ENCODE assay signal across 21 cellular contexts in the genomic region with DNA sequence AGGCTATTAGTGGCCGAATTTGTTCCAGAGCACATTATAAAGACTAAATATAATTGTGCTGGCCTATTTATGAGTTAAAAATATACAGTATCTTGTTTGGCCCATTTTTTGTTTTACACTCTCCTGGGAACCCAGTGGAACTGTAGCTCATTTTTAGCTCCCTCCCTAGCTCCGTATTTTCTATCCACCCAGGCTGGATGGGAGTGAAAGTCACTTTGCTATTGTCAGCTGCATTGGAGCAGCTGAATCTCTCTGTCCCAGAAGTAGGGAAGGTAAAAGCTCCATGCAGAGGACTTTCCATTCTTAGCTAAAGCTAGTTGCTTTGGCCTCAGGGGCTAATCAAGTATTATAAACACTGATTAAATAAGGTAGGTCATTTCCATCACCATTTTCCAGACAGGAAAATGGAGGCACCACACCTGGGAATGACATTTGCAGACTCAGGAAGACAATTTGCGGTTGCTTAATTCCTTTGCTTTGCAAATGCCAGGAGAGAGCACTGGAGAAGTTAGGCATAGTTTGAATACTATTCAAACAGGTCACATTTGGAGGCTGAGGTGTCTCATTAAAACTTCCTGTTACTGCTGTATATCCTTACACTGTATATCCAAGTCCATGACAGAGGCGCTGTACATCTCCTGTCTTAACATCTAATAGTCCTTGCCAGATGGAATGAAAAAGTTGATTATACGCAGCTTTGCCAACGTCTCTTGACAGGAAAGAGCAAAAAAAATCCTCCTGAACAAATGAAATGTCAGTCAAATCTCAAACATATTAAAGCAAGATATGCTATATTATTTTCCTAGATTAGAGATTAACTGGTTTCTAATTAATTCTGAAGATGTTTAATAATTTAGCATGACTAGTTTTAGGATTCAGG.
DNase-seq lines count a peak whose midpoint lies in the region; ATAC-seq and TF ChIP-seq lines count a peak whose summit lies in the region.
"Had no signal": no experiment of that assay in that cellular context is flagged by ENCODE, and none has a peak within 500 bp of the region (broad histone marks: within the 10 kb centered on the region; RNA-seq: fewer than 3 reads in every experiment).

No MANE protein-coding gene starts in this region.

- TF ChIP-seq CTCF in osteocyte (IDR thresholded peaks at IDR 0.05), result no peak

- ATAC-seq in esophagus mucosa, result no peak
- no peak for ATAC-seq in T-helper 17 cell
- ATAC-seq: A549 had no signal

- H3K36me3 Mint-ChIP-seq in T-helper 17 cell (ENCODE audit: low read depth), result no peaks in the 10 kb centered on the region
- H3K36me3 Mint-ChIP-seq in osteocyte (ENCODE audit: unreplicated experiment), result no peaks in the 10 kb centered on the region
- H3K36me3 Mint-ChIP-seq: CD4-positive, alpha-beta memory T cell had no signal

- no peak overlapping the region for H3K4ac ChIP-seq in mesendoderm (ENCODE audit: low read depth, low read length)

- H2BK120ac ChIP-seq in mesendoderm (ENCODE audit: low read depth, low read length), result peak overlapping the region; percentile 28

- no peak overlapping the region for H3K4me2 ChIP-seq in mesendoderm (ENCODE audit: low read length)
- H3K4me2 ChIP-seq: A549, BLaER1, SK-N-SH had no signal

- H3K23ac ChIP-seq in mesendoderm (ENCODE audit: low read length), result no peak overlapping the region

- no peak overlapping the region for H3K9ac ChIP-seq in mesendoderm (ENCODE audit: low read length)
- H3K9ac ChIP-seq: BLaER1, SK-N-SH had no signal

- H3K79me2 ChIP-seq in mesendoderm (ENCODE audit: control insufficient read depth, insufficient read depth, low read length), result no peaks in the 10 kb centered on the region

- H3K18ac ChIP-seq in mesendoderm (ENCODE audit: low read length), result peak overlapping the region; percentile 80

- H2BK15ac ChIP-seq in mesendoderm (replicated peaks; ENCODE audit: low read depth), result no peak overlapping the region

- peaks cover 3% of the 10 kb centered on the region for H3K9me3 Mint-ChIP-seq in osteocyte (ENCODE audit: unreplicated experiment)

- H3K4me1 Mint-ChIP-seq in T-helper 17 cell (no peaks in the 10 kb centered on the region), osteocyte (ENCODE audit: unreplicated experiment) (no peaks in the 10 kb centered on the region)
- H3K4me1 Mint-ChIP-seq: CD4-positive, alpha-beta memory T cell had no signal

- no peak overlapping the region for H3K56ac ChIP-seq in mesendoderm (ENCODE audit: low read length)

- H3K27me3 Mint-ChIP-seq in T-helper 17 cell (no peaks in the 10 kb centered on the region), osteocyte (ENCODE audit: unreplicated experiment) (no peaks in the 10 kb centered on the region)
- H3K27me3 Mint-ChIP-seq: CD4-positive, alpha-beta memory T cell had no signal

- H2BK5ac ChIP-seq in mesendoderm (ENCODE audit: low read length), result no peak overlapping the region

- H3K79me1 ChIP-seq in mesendoderm (ENCODE audit: low read length), result no peaks in the 10 kb centered on the region

- H3K27ac ChIP-seq in mesendoderm (ENCODE audit: low read depth, low read length), result peak overlapping the region; percentile 48
- H3K27ac ChIP-seq: A549, BLaER1 had no signal

- H3K4me3 Mint-ChIP-seq in T-helper 17 cell (no peak overlapping the region), osteocyte (ENCODE audit: unreplicated experiment) (no peak overlapping the region)
- H3K4me3 Mint-ChIP-seq: CD4-positive, alpha-beta memory T cell had no signal

- H4K8ac ChIP-seq in mesendoderm (ENCODE audit: low read depth, low read length), result no peak overlapping the region

- H3K4me3 ChIP-seq in H7 (ENCODE audit: insufficient read depth, low read depth, low read length) (no peak overlapping the region), mesendoderm (ENCODE audit: low read length) (no peak overlapping the region)
- H3K4me3 ChIP-seq: A549, BLaER1, HAP-1 had no signal

- DNase-seq in H7 (peak; percentile 12), M059J (ENCODE audit: low read depth) (peak; percentile 18), iPS DF 4.7 (ENCODE audit: extremely low read depth, low spot score) (peak; percentile 49), mesendoderm (peak; percentile 88), NCI-H1048 (lab: John Stamatoyannopoulos, UW) (no peak), T-helper 17 cell (no peak), osteocyte (ENCODE audit: extremely low spot score, unreplicated experiment) (no peak)
- DNase-seq: Calu3; CD4-positive, alpha-beta memory T cell; DMS53; EL; KG1; NCI-H2081; NK-92 treated with Interleukin-12 subunit alpha and Interleukin-12 subunit beta, amount 100 ng/mL, for 24 hours; OCI-M1; SHP77 treated with DMSO at 0.1 percent for 48 hours; SK-N-SH had no signal

- H3K9me3 ChIP-seq in T-helper 17 cell (ENCODE audit: control insufficient read depth, low read length, poor library complexity, severe bottlenecking), result no peaks in the 10 kb centered on the region
- H3K9me3 ChIP-seq: A549, BLaER1, HAP-1, SK-N-SH had no signal

- H3K27ac Mint-ChIP-seq in T-helper 17 cell, result no peak overlapping the region
- no peak overlapping the region for H3K27ac Mint-ChIP-seq in osteocyte (ENCODE audit: unreplicated experiment)
- H3K27ac Mint-ChIP-seq: CD4-positive, alpha-beta memory T cell had no signal

- H3K36me3 ChIP-seq in H7 (replicated peaks; ENCODE audit: control insufficient read depth, insufficient read depth, low read length) (no peaks in the 10 kb centered on the region), mesendoderm (ENCODE audit: control insufficient read depth, insufficient read depth, low read length) (no peaks in the 10 kb centered on the region)
- H3K36me3 ChIP-seq: BLaER1, HAP-1 had no signal

- H3K4me1 ChIP-seq in mesendoderm (ENCODE audit: control insufficient read depth, low read depth, low read length), result no peaks in the 10 kb centered on the region
- H3K4me1 ChIP-seq: A549, HAP-1 had no signal

- no CpG with 5 or more reads among the region's 6 CpGs for WGBS in mesendoderm (ENCODE audit: extremely low coverage, insufficient coverage, low lambda C conversion rate)

- H2AK5ac ChIP-seq in mesendoderm (ENCODE audit: low read length), result no peak overlapping the region

- no peak overlapping the region for H4K5ac ChIP-seq in mesendoderm (ENCODE audit: low read length)

- H3K27me3 ChIP-seq in H7 (ENCODE audit: control insufficient read depth, insufficient read depth, low read length), result no peaks in the 10 kb centered on the region
- no peaks in the 10 kb centered on the region for H3K27me3 ChIP-seq in mesendoderm (ENCODE audit: insufficient read depth, low read length, poor library complexity)
- H3K27me3 ChIP-seq: BLaER1 had no signal

Comparison
In these comparisons a context has a peak if more than half of its experiments do, and no peak if none do; other contexts are left out.
1. DNase-seq: peak in H7 (single experiment), M059J (single experiment), iPS DF 4.7 (single experiment) and mesendoderm (single experiment); none in NCI-H1048 (single experiment), T-helper 17 cell (0 of 3) and osteocyte (single experiment).